In the genomic region with DNA sequence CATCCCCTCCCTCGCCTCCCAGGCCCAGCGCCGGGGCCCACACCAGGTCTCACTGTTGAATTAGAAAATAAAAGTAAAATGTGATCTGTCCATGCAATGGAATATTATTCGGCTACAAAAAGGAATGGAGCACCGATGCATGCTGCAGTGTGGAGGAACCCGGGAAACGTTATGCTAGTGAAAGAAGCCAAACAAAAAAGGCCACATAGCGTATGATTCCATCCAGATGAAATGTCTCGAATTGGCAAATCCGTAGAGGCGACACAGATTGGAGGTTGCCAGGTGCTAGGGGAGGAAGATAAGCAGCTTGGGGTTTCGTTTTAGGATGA, we compare ENCODE assay signal across 9 cellular contexts. TPM values are rescaled to one million over a fixed set of nuclear protein-coding genes. Genes with fewer than 3 reads are reported as not detected.
DNase-seq lines count a peak whose midpoint lies in the region; ATAC-seq, FAIRE-seq and TF ChIP-seq lines count a peak whose summit lies in the region.
"Had no signal": no experiment of that assay in that cellular context is flagged by ENCODE, and none has a peak within 500 bp of the region (broad histone marks: within the 10 kb centered on the region; RNA-seq: fewer than 3 reads in every experiment).

No MANE protein-coding gene starts in this region.

- peaks cover 33% of the 10 kb centered on the region for H3K4me1 Mint-ChIP-seq in stimulated activated naive CD8-positive, alpha-beta T cell treated with anti-CD3 and anti-CD28 coated beads, Interleukin-15, Interleukin-2, amounts not matched to agents 100 ng/mL and 50 ng/mL, for 24 hours (ENCODE audit: low read depth)
- H3K4me1 Mint-ChIP-seq in naive B cell: peaks cover 15 to 30% (median 18%) of the 10 kb centered on the region in 3 donors

- peak overlapping the region; percentile 86 for H3K4me3 Mint-ChIP-seq in stimulated activated naive CD8-positive, alpha-beta T cell treated with anti-CD3 and anti-CD28 coated beads, Interleukin-15, Interleukin-2, amounts not matched to agents 100 ng/mL and 50 ng/mL, for 24 hours
- H3K4me3 Mint-ChIP-seq in naive B cell: peak overlapping the region; percentile 80 to 93 (median 88)

- CTCF ChIA-PET in GM10248 (lab: Yijun Ruan, JAX): no interaction called here

- ATAC-seq in stimulated activated naive CD8-positive, alpha-beta T cell treated with anti-CD3 and anti-CD28 coated beads, Interleukin-15, Interleukin-2, amounts not matched to agents 100 U/mL and 50 U/mL, for 24 hours: no peak
- ATAC-seq in naive B cell (ENCODE audit: low read depth in 2 of 2) (no peak), GM21447 (IDR thresholded peaks at IDR 0.05; ENCODE audit: unreplicated experiment) (no peak), HG02759 (IDR thresholded peaks at IDR 0.05; ENCODE audit: unreplicated experiment) (no peak)

- no peak for FAIRE-seq in bronchial epithelial cell (lab: Jason Lieb, UNC)

- H3K27ac Mint-ChIP-seq in stimulated activated naive CD8-positive, alpha-beta T cell treated with anti-CD3 and anti-CD28 coated beads, Interleukin-15, Interleukin-2, amounts not matched to agents 100 ng/mL and 50 ng/mL, for 24 hours: no peak overlapping the region
- peak overlapping the region in 3 of 6 donors; percentile 75 to 97 (median 93) for H3K27ac Mint-ChIP-seq in naive B cell

- POLR2A ChIA-PET in GM10248 (lab: Yijun Ruan, JAX): no interaction called here

- no peaks in the 10 kb centered on the region for H3K9me3 Mint-ChIP-seq in stimulated activated naive CD8-positive, alpha-beta T cell treated with anti-CD3 and anti-CD28 coated beads, Interleukin-15, Interleukin-2, amounts not matched to agents 100 ng/mL and 50 ng/mL, for 24 hours
- no peaks in the 10 kb centered on the region for H3K9me3 Mint-ChIP-seq in naive B cell

- no peak for DNase-seq in stimulated activated naive CD8-positive, alpha-beta T cell treated with anti-CD3 and anti-CD28 coated beads, Interleukin-15, Interleukin-2, amounts not matched to agents 100 U/mL and 50 U/mL, for 24 hours
- DNase-seq in bronchial epithelial cell (ENCODE audit: low read depth) (no peak), naive B cell (no peak), GM10248 (ENCODE audit: extremely low spot score) (no peak), inferior parietal cortex (ENCODE audit: extremely low spot score) (no peak)
- DNase-seq: stimulated activated CD4-positive, alpha-beta T cell treated with anti-CD3 and anti-CD28 coated beads, Interleukin-1b, Interleukin-23, amount 100 ng/mL, for 48 hours had no signal

- H3K27me3 Mint-ChIP-seq in stimulated activated naive CD8-positive, alpha-beta T cell treated with anti-CD3 and anti-CD28 coated beads, Interleukin-15, Interleukin-2, amounts not matched to agents 100 ng/mL and 50 ng/mL, for 24 hours: peaks cover 13% of the 10 kb centered on the region
- peaks cover 0 to 27% (median 3%) of the 10 kb centered on the region in 3 donors for H3K27me3 Mint-ChIP-seq in naive B cell

- no peaks in the 10 kb centered on the region for H3K27me3 ChIP-seq in bronchial epithelial cell (ENCODE audit: control insufficient read depth, insufficient read depth, low read length)

- TF ChIP-seq CTCF in bronchial epithelial cell (IDR thresholded peaks at IDR 0.05; ENCODE audit: insufficient read depth, low read length, severe bottlenecking) (no peak), GM10248 (IDR thresholded peaks at IDR 0.05; ENCODE audit: control extremely low read depth, extremely low read depth, low read depth, missing control alignments) (no peak)

- peaks cover 4% of the 10 kb centered on the region for H3K36me3 Mint-ChIP-seq in stimulated activated naive CD8-positive, alpha-beta T cell treated with anti-CD3 and anti-CD28 coated beads, Interleukin-15, Interleukin-2, amounts not matched to agents 100 ng/mL and 50 ng/mL, for 24 hours (ENCODE audit: low read depth)
- no peaks in the 10 kb centered on the region for H3K36me3 Mint-ChIP-seq in naive B cell

- peak overlapping the region; percentile 53 for H3K4me3 ChIP-seq in bronchial epithelial cell (ENCODE audit: low read depth, low read length)

- peaks cover 2% of the 10 kb centered on the region for H3K36me3 ChIP-seq in bronchial epithelial cell (ENCODE audit: control insufficient read depth, insufficient read depth, low read length)

RNA-seq across cellular contexts. Expression of a gene that starts 1.0 kb away (rescaled TPM):
- total RNA-seq in bronchial epithelial cell: 11.3 and 16.6 TPM in 2 replicates
- polyA plus RNA-seq in naive B cell (ENCODE audit: low read depth in 6 of 6): under 1 TPM; 0.08 to 0.91 (median 0.19) TPM
